ENCODE assay signal across 22 cellular contexts in genomic region chrX:111103246-111103645, GRCh38.
"Had no signal": no experiment of that assay in that cellular context is flagged by ENCODE, and none has a peak within 500 bp of the region (broad histone marks: within the 10 kb centered on the region; RNA-seq: fewer than 3 reads in every experiment).

No MANE protein-coding gene starts in this region.

- H3K4me3 Mint-ChIP-seq: memory B cell; naive B cell; natural killer cell treated with Interleukin-12 subunit alpha and Interleukin-12 subunit beta and Interleukin-15 and Interleukin-18, amount 100 ng/mL, for 72 hours; neural crest cell; stimulated activated naive B cell treated with anti-CD40 and anti-IgM and Interleukin-4, amounts not matched to agents 10 μg/mL and 1 μg/mL and 100 μg/mL, for 72 hours; stimulated activated naive CD8-positive, alpha-beta T cell treated with anti-CD3 and anti-CD28 coated beads, Interleukin-15, Interleukin-2, amounts not matched to agents 100 ng/mL and 50 ng/mL, for 24 hours; type B pancreatic cell had no signal

- H3K27ac Mint-ChIP-seq: memory B cell; naive B cell; natural killer cell treated with Interleukin-12 subunit alpha and Interleukin-12 subunit beta and Interleukin-15 and Interleukin-18, amount 100 ng/mL, for 72 hours; stimulated activated naive B cell treated with anti-CD40 and anti-IgM and Interleukin-4, amounts not matched to agents 10 μg/mL and 1 μg/mL and 100 μg/mL, for 72 hours; stimulated activated naive CD8-positive, alpha-beta T cell treated with anti-CD3 and anti-CD28 coated beads, Interleukin-15, Interleukin-2, amounts not matched to agents 100 ng/mL and 50 ng/mL, for 24 hours; type B pancreatic cell had no signal

- ATAC-seq: gastrocnemius medialis; heart left ventricle; left cardiac atrium; natural killer cell treated with Interleukin-12 subunit alpha and Interleukin-12 subunit beta and Interleukin-15 and Interleukin-18, amount 100 ng/mL, for 72 hours; stimulated activated naive B cell treated with anti-CD40 and anti-IgM and Interleukin-4, amounts not matched to agents 10 μg/mL and 1 μg/mL and 100 μg/mL, for 72 hours had no signal

- H3K9me3 Mint-ChIP-seq: memory B cell; naive B cell; natural killer cell treated with Interleukin-12 subunit alpha and Interleukin-12 subunit beta and Interleukin-15 and Interleukin-18, amount 100 ng/mL, for 72 hours; neural crest cell; stimulated activated naive B cell treated with anti-CD40 and anti-IgM and Interleukin-4, amounts not matched to agents 10 μg/mL and 1 μg/mL and 100 μg/mL, for 72 hours; stimulated activated naive CD8-positive, alpha-beta T cell treated with anti-CD3 and anti-CD28 coated beads, Interleukin-15, Interleukin-2, amounts not matched to agents 100 ng/mL and 50 ng/mL, for 24 hours; type B pancreatic cell had no signal

- H3K9me3 ChIP-seq: gastrocnemius medialis, heart left ventricle, left ventricle myocardium inferior, neutrophil, prostate gland, right atrium auricular region, spleen had no signal

- DNase-seq: cerebellar nuclear complex; cortex of kidney; foreskin fibroblast; gastrocnemius medialis; heart left ventricle; left cardiac atrium; left ventricle myocardium inferior; naive B cell; spleen; stimulated activated CD4-positive, alpha-beta T cell treated with anti-CD3 and anti-CD28 coated beads, Interleukin-2, amount 100 ng/mL, for 48 hours; stimulated activated naive B cell treated with anti-CD40 and anti-IgM and Interleukin-4, amounts not matched to agents 10 μg/mL and 1 μg/mL and 100 μg/mL, for 72 hours had no signal

- H3K36me3 Mint-ChIP-seq: memory B cell; naive B cell; natural killer cell treated with Interleukin-12 subunit alpha and Interleukin-12 subunit beta and Interleukin-15 and Interleukin-18, amount 100 ng/mL, for 72 hours; stimulated activated naive B cell treated with anti-CD40 and anti-IgM and Interleukin-4, amounts not matched to agents 10 μg/mL and 1 μg/mL and 100 μg/mL, for 72 hours; type B pancreatic cell had no signal

- H3K4me1 ChIP-seq: gastrocnemius medialis, heart left ventricle, left ventricle myocardium inferior, prostate gland, right atrium auricular region had no signal

- H3K4me3 ChIP-seq: gastrocnemius medialis, heart left ventricle, hepatocyte, left ventricle myocardium inferior, lung, prostate gland, right atrium auricular region, skin epidermis, spleen had no signal

- H3K27ac ChIP-seq: gastrocnemius medialis, heart left ventricle, hepatocyte, left ventricle myocardium inferior, neutrophil, prostate gland, right atrium auricular region, skin epidermis, spleen had no signal

- H3K4me1 Mint-ChIP-seq: neural crest cell had no signal

- H3K36me3 ChIP-seq: gastrocnemius medialis, heart left ventricle, left ventricle myocardium inferior, neutrophil, prostate gland, right atrium auricular region, spleen had no signal
